In the genomic region with DNA sequence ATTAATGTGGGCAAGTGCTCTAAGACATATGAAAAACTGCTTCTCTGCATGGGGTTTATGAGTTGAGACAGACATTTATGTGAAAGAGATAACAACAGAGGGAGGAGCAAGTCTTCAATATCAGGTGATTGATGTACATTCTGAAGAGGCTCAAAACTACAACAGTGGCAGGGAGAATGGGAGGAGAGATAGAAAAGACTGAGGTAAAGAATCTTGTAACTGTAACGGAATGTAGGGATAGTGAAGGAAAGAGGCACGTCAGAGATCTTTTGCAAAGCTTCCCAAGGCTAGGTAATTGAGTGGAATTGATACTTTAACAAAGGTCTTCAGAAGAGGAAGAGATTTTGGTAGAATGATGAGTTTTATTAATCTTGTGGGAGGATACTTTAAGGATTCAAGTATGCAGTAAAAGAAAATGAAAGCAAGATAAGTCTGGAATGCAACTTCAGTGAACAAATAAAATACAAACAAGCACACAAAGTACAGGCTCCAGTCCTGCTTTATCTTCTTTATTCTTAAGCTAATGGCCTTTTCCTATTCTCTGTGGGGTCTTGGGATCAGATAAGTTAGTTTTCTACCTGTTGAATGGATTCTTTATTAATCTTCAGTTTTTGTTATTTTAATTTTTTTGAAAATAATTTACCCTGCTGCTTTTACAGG, we compare ENCODE assay signal across 2 cellular contexts.
TF ChIP-seq lines count a peak whose summit lies in the region.

No MANE protein-coding gene starts in this region.

TF ChIP-seq in IMR-90, 13 proteins besides CTCF, POLR2A, EP300 and RAD21:
- TF ChIP-seq NFE2L2 (IDR thresholded peaks at IDR 0.05; ENCODE audit: low read depth, low read length) (no peak), BHLHE40 (IDR thresholded peaks at IDR 0.05; ENCODE audit: low read depth, low read length) (no peak), MXI1 (IDR thresholded peaks at IDR 0.05; ENCODE audit: borderline replicate concordance, low read depth, low read length) (no peak), MAFK (IDR thresholded peaks at IDR 0.05; ENCODE audit: low read depth, low read length) (no peak), CHD1 (IDR thresholded peaks at IDR 0.05; ENCODE audit: low read depth, low read length) (no peak), RFX5 (IDR thresholded peaks at IDR 0.05; ENCODE audit: low read depth, low read length) (no peak), SMC3 (IDR thresholded peaks at IDR 0.05; ENCODE audit: low read depth, low read length) (no peak), CEBPB (IDR thresholded peaks at IDR 0.05; ENCODE audit: low read depth, low read length) (no peak), RCOR1 (IDR thresholded peaks at IDR 0.05; ENCODE audit: insufficient replicate concordance, low read length) (no peak), FOS (IDR thresholded peaks at IDR 0.05; ENCODE audit: low read depth, low read length) (no peak), MAZ (IDR thresholded peaks at IDR 0.05; ENCODE audit: borderline replicate concordance, low read depth, low read length) (no peak)
- TF ChIP-seq, protein P1, sequence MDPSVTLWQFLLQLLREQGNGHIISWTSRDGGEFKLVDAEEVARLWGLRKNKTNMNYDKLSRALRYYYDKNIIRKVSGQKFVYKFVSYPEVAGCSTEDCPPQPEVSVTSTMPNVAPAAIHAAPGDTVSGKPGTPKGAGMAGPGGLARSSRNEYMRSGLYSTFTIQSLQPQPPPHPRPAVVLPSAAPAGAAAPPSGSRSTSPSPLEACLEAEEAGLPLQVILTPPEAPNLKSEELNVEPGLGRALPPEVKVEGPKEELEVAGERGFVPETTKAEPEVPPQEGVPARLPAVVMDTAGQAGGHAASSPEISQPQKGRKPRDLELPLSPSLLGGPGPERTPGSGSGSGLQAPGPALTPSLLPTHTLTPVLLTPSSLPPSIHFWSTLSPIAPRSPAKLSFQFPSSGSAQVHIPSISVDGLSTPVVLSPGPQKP (IDR thresholded peaks at IDR 0.05; ENCODE audit: borderline replicate concordance, low read depth, low read length) = no peak
- TF ChIP-seq, protein P2, sequence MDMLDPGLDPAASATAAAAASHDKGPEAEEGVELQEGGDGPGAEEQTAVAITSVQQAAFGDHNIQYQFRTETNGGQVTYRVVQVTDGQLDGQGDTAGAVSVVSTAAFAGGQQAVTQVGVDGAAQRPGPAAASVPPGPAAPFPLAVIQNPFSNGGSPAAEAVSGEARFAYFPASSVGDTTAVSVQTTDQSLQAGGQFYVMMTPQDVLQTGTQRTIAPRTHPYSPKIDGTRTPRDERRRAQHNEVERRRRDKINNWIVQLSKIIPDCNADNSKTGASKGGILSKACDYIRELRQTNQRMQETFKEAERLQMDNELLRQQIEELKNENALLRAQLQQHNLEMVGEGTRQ (IDR thresholded peaks at IDR 0.05; ENCODE audit: low read depth, low read length) = no peak

TF ChIP-seq in H1, 55 proteins besides CTCF, POLR2A, EP300 and RAD21:
- TF ChIP-seq RBBP5 (IDR thresholded peaks at IDR 0.05; ENCODE audit: borderline replicate concordance, low read depth, low read length) = no peak
- TF ChIP-seq POLR2AphosphoS5 (IDR thresholded peaks at IDR 0.05; ENCODE audit: low read depth, low read length) = no peak
- TF ChIP-seq SP1 (IDR thresholded peaks at IDR 0.05; ENCODE audit: low read depth, low read length) = no peak
- TF ChIP-seq ASH2L (IDR thresholded peaks at IDR 0.05; ENCODE audit: low read length) = no peak
- TF ChIP-seq SRF (IDR thresholded peaks at IDR 0.05; ENCODE audit: low read depth, low read length) = no peak
TF ChIP-seq in H1: peak in this region for 0.
